1 cellular context compared by ENCODE assay signal in genomic region chr7:66539264-66539623, GRCh38.
TF ChIP-seq lines count a peak whose summit lies in the region.

No MANE protein-coding gene starts in this region.

TF ChIP-seq in HepG2, 621 proteins besides CTCF, POLR2A, EP300 and RAD21 (continued from another document):
- TF ChIP-seq ZNF687 (CRISPR knock-in tag; IDR thresholded peaks at IDR 0.05) (peak; percentile 37; the same call in 1 of the 2 replicates), ZBTB40 (IDR thresholded peaks at IDR 0.05) (no peak), ZBTB40 (CRISPR knock-in tag; IDR thresholded peaks at IDR 0.05) (0 out of 2 replicates have a peak, but pooled peaks have one; percentile 32)
